In genomic region chr2:60336442-60337141, GRCh38 we compare ENCODE assay signal across 1 cellular context.
TF ChIP-seq lines count a peak whose summit lies in the region.

No MANE protein-coding gene starts in this region.

TF ChIP-seq in GM23338, 12 proteins besides CTCF, POLR2A, EP300 and RAD21 (continued from another document):
- TF ChIP-seq, protein P1, sequence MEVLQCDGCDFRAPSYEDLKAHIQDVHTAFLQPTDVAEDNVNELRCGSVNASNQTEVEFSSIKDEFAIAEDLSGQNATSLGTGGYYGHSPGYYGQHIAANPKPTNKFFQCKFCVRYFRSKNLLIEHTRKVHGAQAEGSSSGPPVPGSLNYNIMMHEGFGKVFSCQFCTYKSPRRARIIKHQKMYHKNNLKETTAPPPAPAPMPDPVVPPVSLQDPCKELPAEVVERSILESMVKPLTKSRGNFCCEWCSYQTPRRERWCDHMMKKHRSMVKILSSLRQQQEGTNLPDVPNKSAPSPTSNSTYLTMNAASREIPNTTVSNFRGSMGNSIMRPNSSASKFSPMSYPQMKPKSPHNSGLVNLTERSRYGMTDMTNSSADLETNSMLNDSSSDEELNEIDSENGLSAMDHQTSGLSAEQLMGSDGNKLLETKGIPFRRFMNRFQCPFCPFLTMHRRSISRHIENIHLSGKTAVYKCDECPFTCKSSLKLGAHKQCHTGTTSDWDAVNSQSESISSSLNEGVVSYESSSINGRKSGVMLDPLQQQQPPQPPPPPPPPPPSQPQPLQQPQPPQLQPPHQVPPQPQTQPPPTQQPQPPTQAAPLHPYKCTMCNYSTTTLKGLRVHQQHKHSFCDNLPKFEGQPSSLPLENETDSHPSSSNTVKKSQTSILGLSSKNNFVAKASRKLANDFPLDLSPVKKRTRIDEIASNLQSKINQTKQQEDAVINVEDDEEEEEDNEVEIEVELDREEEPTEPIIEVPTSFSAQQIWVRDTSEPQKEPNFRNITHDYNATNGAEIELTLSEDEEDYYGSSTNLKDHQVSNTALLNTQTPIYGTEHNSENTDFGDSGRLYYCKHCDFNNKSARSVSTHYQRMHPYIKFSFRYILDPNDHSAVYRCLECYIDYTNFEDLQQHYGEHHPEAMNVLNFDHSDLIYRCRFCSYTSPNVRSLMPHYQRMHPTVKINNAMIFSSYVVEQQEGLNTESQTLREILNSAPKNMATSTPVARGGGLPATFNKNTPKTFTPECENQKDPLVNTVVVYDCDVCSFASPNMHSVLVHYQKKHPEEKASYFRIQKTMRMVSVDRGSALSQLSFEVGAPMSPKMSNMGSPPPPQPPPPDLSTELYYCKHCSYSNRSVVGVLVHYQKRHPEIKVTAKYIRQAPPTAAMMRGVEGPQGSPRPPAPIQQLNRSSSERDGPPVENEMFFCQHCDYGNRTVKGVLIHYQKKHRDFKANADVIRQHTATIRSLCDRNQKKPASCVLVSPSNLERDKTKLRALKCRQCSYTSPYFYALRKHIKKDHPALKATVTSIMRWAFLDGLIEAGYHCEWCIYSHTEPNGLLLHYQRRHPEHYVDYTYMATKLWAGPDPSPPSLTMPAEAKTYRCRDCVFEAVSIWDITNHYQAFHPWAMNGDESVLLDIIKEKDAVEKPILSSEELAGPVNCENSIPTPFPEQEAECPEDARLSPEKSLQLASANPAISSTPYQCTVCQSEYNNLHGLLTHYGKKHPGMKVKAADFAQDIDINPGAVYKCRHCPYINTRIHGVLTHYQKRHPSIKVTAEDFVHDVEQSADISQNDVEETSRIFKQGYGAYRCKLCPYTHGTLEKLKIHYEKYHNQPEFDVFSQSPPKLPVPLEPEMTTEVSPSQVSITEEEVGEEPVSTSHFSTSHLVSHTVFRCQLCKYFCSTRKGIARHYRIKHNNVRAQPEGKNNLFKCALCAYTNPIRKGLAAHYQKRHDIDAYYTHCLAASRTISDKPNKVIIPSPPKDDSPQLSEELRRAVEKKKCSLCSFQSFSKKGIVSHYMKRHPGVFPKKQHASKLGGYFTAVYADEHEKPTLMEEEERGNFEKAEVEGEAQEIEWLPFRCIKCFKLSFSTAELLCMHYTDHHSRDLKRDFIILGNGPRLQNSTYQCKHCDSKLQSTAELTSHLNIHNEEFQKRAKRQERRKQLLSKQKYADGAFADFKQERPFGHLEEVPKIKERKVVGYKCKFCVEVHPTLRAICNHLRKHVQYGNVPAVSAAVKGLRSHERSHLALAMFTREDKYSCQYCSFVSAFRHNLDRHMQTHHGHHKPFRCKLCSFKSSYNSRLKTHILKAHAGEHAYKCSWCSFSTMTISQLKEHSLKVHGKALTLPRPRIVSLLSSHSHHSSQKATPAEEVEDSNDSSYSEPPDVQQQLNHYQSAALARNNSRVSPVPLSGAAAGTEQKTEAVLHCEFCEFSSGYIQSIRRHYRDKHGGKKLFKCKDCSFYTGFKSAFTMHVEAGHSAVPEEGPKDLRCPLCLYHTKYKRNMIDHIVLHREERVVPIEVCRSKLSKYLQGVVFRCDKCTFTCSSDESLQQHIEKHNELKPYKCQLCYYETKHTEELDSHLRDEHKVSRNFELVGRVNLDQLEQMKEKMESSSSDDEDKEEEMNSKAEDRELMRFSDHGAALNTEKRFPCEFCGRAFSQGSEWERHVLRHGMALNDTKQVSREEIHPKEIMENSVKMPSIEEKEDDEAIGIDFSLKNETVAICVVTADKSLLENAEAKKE (CRISPR knock-in tag; IDR thresholded peaks at IDR 0.05) = no peak
- no peak for TF ChIP-seq ETS1 (IDR thresholded peaks at IDR 0.05)
- no peak for TF ChIP-seq CREB1 (CRISPR knock-in tag; IDR thresholded peaks at IDR 0.05; ENCODE audit: low read depth)
- TF ChIP-seq ZNF114 (CRISPR knock-in tag; IDR thresholded peaks at IDR 0.05) = no peak
- no peak for TF ChIP-seq NANOG (IDR thresholded peaks at IDR 0.05; ENCODE audit: borderline replicate concordance)
- no peak for TF ChIP-seq ZNF331 (CRISPR knock-in tag; IDR thresholded peaks at IDR 0.05; ENCODE audit: low read depth)
- no peak for TF ChIP-seq POLR2AphosphoS5 (IDR thresholded peaks at IDR 0.05; ENCODE audit: low read depth)
- TF ChIP-seq EZH2phosphoT487 (IDR thresholded peaks at IDR 0.05; ENCODE audit: unreplicated experiment) = no peak
- no peak for TF ChIP-seq JUNB (IDR thresholded peaks at IDR 0.05; ENCODE audit: unreplicated experiment)
- no peak for TF ChIP-seq STAT1 (IDR thresholded peaks at IDR 0.05; ENCODE audit: unreplicated experiment)
TF ChIP-seq in GM23338: peak in this region for 0.
